8 cellular contexts compared by ENCODE assay signal in the genomic region with DNA sequence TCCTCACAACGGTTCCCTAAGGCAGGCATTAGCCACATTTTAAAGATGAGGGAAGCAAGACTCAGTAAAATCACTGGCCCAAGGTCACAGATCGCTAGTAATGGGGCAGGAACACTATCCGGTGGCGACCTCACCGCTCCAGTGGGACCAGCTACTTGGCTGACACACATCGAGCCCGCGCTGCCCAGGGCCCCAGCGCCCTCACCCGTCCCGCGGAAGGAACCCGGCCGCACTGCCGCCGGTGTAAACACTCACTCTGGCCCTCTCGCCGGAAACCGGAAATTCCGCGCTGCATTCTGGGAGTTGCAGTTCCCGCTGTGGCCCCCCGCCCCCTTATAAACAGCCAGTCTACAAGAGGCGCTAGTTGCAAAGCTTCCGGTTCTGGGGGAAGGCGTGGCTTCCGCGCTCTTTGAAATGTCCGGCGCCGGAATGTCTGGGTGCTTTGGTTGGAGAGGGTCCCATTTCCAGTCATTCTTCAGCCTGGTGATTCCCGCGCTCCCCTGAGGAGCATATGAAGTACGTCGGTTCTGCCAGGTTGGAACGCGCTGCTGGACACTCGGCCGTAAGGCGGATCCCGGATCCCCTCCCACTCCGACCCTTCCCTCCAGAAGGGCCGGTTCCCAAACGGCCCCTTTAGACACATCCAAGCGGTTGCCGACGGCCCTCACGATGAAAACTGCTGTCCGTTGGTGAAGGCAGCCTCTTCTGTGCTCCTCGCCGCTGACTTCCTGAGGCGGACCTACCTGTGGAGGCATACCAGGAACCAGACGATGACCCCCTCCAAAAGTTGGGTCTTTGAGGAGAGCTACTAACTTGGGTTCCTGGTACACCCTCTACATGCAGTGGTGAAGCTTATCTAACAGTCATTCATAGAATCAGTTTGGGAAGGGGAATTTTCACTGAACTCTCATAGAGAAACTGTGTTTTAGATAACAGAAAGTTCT. TPM values are rescaled to one million over a fixed set of nuclear protein-coding genes. Genes with fewer than 3 reads are reported as not detected.
DNase-seq lines count a peak whose midpoint lies in the region; ATAC-seq and TF ChIP-seq lines count a peak whose summit lies in the region.

A gene with protein sequence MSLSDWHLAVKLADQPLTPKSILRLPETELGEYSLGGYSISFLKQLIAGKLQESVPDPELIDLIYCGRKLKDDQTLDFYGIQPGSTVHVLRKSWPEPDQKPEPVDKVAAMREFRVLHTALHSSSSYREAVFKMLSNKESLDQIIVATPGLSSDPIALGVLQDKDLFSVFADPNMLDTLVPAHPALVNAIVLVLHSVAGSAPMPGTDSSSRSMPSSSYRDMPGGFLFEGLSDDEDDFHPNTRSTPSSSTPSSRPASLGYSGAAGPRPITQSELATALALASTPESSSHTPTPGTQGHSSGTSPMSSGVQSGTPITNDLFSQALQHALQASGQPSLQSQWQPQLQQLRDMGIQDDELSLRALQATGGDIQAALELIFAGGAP (minus strand): TSS at position 258 of the 944 bp plus-strand sequence. CDS start 2,293 bp downstream, outside the sequence.

- peak within 1 kb of the TSS; percentile 92 for H2AFZ ChIP-seq in Loucy (ENCODE audit: low read length)

- H3F3A ChIP-seq in Loucy (ENCODE audit: low read depth): peaks cover under 1% of the 10 kb centered on the region; the same call in 1 of the 2 replicates

- peaks cover 30% of the 10 kb centered on the region for H3K79me2 ChIP-seq in Loucy (ENCODE audit: insufficient read depth, low read length)

- H3K4me1 Mint-ChIP-seq in natural killer cell treated with Interleukin-12 subunit alpha and Interleukin-12 subunit beta and Interleukin-15 and Interleukin-18, amount 100 ng/mL, for 72 hours (ENCODE audit: low read depth in 2 of 2): peaks cover 38 to 44% of the 10 kb centered on the region in 2 donors

- H3K4me3 Mint-ChIP-seq in natural killer cell treated with Interleukin-12 subunit alpha and Interleukin-12 subunit beta and Interleukin-15 and Interleukin-18, amount 100 ng/mL, for 72 hours: peak within 1 kb of the TSS; percentile 87

- H3K27me3 Mint-ChIP-seq in natural killer cell treated with Interleukin-12 subunit alpha and Interleukin-12 subunit beta and Interleukin-15 and Interleukin-18, amount 100 ng/mL, for 72 hours: no peaks in the 10 kb centered on the region

- no peaks in the 10 kb centered on the region for H3K9me3 Mint-ChIP-seq in natural killer cell treated with Interleukin-12 subunit alpha and Interleukin-12 subunit beta and Interleukin-15 and Interleukin-18, amount 100 ng/mL, for 72 hours

- DNase-seq in ELR (ENCODE audit: low read depth): peak; percentile 99
- DNase-seq in H4 (ENCODE audit: low spot score): peak; percentile 95
- DNase-seq in activated T-helper 9 cell treated with anti-CD3 and anti-CD28 coated beads, Interleukin-2, amount 50 U/mL, for 16 hours (ENCODE audit: low read depth): peak; percentile 95
- peak; percentile 92 for DNase-seq in fibroblast of peridontal ligament (ENCODE audit: extremely low read depth)
- peak; percentile 98 for DNase-seq in natural killer cell treated with Interleukin-12 subunit alpha and Interleukin-12 subunit beta and Interleukin-15 and Interleukin-18, amount 100 ng/mL, for 72 hours (ENCODE audit: low spot score)
- peak; percentile 98 for DNase-seq in stimulated activated naive CD8-positive, alpha-beta T cell treated with anti-CD3 and anti-CD28 coated beads, Interleukin-15, Interleukin-2, amounts not matched to agents 100 U/mL and 50 U/mL, for 24 hours

- peak within 1 kb of the TSS; percentile 91 for H3K4me2 ChIP-seq in Loucy (ENCODE audit: low read depth, low read length, poor library complexity, severe bottlenecking)

- H3K9ac ChIP-seq in Loucy (ENCODE audit: low read depth, low read length, poor library complexity, severe bottlenecking): peak within 1 kb of the TSS; percentile 93

- H3K27ac Mint-ChIP-seq in natural killer cell treated with Interleukin-12 subunit alpha and Interleukin-12 subunit beta and Interleukin-15 and Interleukin-18, amount 100 ng/mL, for 72 hours: peak within 1 kb of the TSS; percentile 77 to 87

- TF ChIP-seq CTCF in Loucy (conservative IDR thresholded peaks at IDR 0.05; ENCODE audit: low read length): peak; percentile 37

- peaks cover 2% of the 10 kb centered on the region for H4K20me1 ChIP-seq in Loucy (ENCODE audit: insufficient read depth, low read length, poor library complexity, severe bottlenecking)

- H3K36me3 Mint-ChIP-seq in natural killer cell treated with Interleukin-12 subunit alpha and Interleukin-12 subunit beta and Interleukin-15 and Interleukin-18, amount 100 ng/mL, for 72 hours: no peaks in the 10 kb centered on the region

- peaks cover 31% of the 10 kb centered on the region for H3K4me1 ChIP-seq in Loucy (ENCODE audit: insufficient read depth, low read length, poor library complexity, severe bottlenecking)

- H3K9me2 ChIP-seq in Loucy (replicated peaks; ENCODE audit: low read depth, low read length): no peaks in the 10 kb centered on the region

- no peaks in the 10 kb centered on the region for H3K9me3 ChIP-seq in Loucy (ENCODE audit: insufficient read depth, low read depth, low read length)

- H3K36me3 ChIP-seq in Loucy (ENCODE audit: insufficient read depth, low read length): no peaks in the 10 kb centered on the region

- H3K27me3 ChIP-seq in Loucy (ENCODE audit: insufficient read depth, low read length, poor library complexity, severe bottlenecking): no peaks in the 10 kb centered on the region

- peak; percentile 95 for TF ChIP-seq POLR2A in Raji (IDR thresholded peaks at IDR 0.05; ENCODE audit: insufficient read depth, low read depth, low read length)

- peak within 1 kb of the TSS; percentile 97 for H3K4me3 ChIP-seq in Loucy (ENCODE audit: low read length, poor library complexity, severe bottlenecking)

- ATAC-seq in natural killer cell treated with Interleukin-12 subunit alpha and Interleukin-12 subunit beta and Interleukin-15 and Interleukin-18, amount 100 ng/mL, for 72 hours: peak; percentile 97 to 100
- ATAC-seq in stimulated activated naive CD8-positive, alpha-beta T cell treated with anti-CD3 and anti-CD28 coated beads, Interleukin-15, Interleukin-2, amounts not matched to agents 100 U/mL and 50 U/mL, for 24 hours: peak; percentile 99

RNA-seq across cellular contexts. Expression of the gene that starts here (rescaled TPM):
- 78.0 and 83.9 TPM in 2 replicates for total RNA-seq in H4 (2014; rRNA removed; shearing (Covaris generic))
- 10 to 100 TPM; 34.3 to 38.9 TPM for total RNA-seq in natural killer cell treated with Interleukin-12 subunit alpha and Interleukin-12 subunit beta and Interleukin-15 and Interleukin-18, amount 100 ng/mL, for 72 hours

Comparison
In these comparisons a context has a peak if more than half of its experiments do, and no peak if none do; other contexts are left out.
1. Peak in every context shown above with its lines: DNase-seq, ATAC-seq and H3K4me3 ChIP-seq.